In genomic region chr10:60257767-60258428, GRCh38 we compare ENCODE assay signal across 2 cellular contexts.
TF ChIP-seq lines count a peak whose summit lies in the region.

No MANE protein-coding gene starts in this region.

TF ChIP-seq in SK-N-SH treated with all-trans-retinoic acid at 6 μM for 48 hours, 23 proteins besides CTCF, POLR2A, EP300 and RAD21 (continued from another document):
- TF ChIP-seq TSHZ2 (CRISPR knock-in tag; IDR thresholded peaks at IDR 0.05) (no peak), BACH2 (CRISPR knock-in tag; IDR thresholded peaks at IDR 0.05; ENCODE audit: borderline replicate concordance) (no peak), TOX (CRISPR knock-in tag; IDR thresholded peaks at IDR 0.05; ENCODE audit: borderline replicate concordance) (no peak), POU6F1 (CRISPR knock-in tag; IDR thresholded peaks at IDR 0.05; ENCODE audit: borderline replicate concordance, low read depth) (no peak), ISL1 (CRISPR knock-in tag; IDR thresholded peaks at IDR 0.05) (peak; percentile 57)

TF ChIP-seq in SK-N-SH, 30 proteins besides CTCF, POLR2A, EP300 and RAD21 (continued from another document):
- TF ChIP-seq ZBTB33 (IDR thresholded peaks at IDR 0.05; ENCODE audit: borderline replicate concordance, low read depth) = no peak
